In genomic region chr12:121800694-121801600, GRCh38 we compare ENCODE assay signal across 1 cellular context.
TF ChIP-seq lines count a peak whose summit lies in the region.

No MANE protein-coding gene starts in this region.

TF ChIP-seq in K562, 482 proteins besides CTCF, POLR2A, EP300 and RAD21 (continued from another document and continues in another):
- TF ChIP-seq MGA (IDR thresholded peaks at IDR 0.05) (peak; percentile 33), PCBP1 (IDR thresholded peaks at IDR 0.05; ENCODE audit: low read depth, low read length, poor library complexity, severe bottlenecking) (no peak), GTF2B (IDR thresholded peaks at IDR 0.05; ENCODE audit: extremely low read depth, insufficient read length) (no peak), KDM5B (IDR thresholded peaks at IDR 0.05; ENCODE audit: insufficient replicate concordance, low read depth, low read length) (peak; percentile 49), ZNF79 (CRISPR knock-in tag; IDR thresholded peaks at IDR 0.05; ENCODE audit: low read depth) (0 out of 2 replicates have a peak, but pooled peaks have one; percentile 10), MTA3 (IDR thresholded peaks at IDR 0.05; ENCODE audit: borderline replicate concordance) (peak; percentile 62; the same call in 1 of the 2 replicates), ZNF354B (CRISPR knock-in tag; IDR thresholded peaks at IDR 0.05) (no peak), CCNT2 (IDR thresholded peaks at IDR 0.05; ENCODE audit: borderline replicate concordance, extremely low read depth, insufficient read length, low read depth, low read length) (peak; percentile 64), AFF1 (IDR thresholded peaks at IDR 0.05; ENCODE audit: low read depth in 1 of 2, partially characterized antibody in 2 of 2) (peak in 1 of 2 experiments; percentile 33), HIVEP1 (CRISPR knock-in tag; IDR thresholded peaks at IDR 0.05) (peak; percentile 2; the same call in 1 of the 2 replicates), FOXK2 (conservative IDR thresholded peaks at IDR 0.05 in 1 of 2, IDR thresholded peaks at IDR 0.05 in 1 of 2; ENCODE audit: low read depth in 2 of 2) (0 out of 4 replicates have a peak, but pooled peaks of 1 of the 2 experiments have one; percentile 27), TAF7 (tag; IDR thresholded peaks at IDR 0.05) (peak; percentile 65; the same call in 1 of the 2 replicates), ZNF707 (CRISPR knock-in tag; conservative IDR thresholded peaks at IDR 0.05) (0 out of 2 replicates have a peak, but pooled peaks have one; percentile 14), NFE2L1 (tag; IDR thresholded peaks at IDR 0.05; ENCODE audit: borderline replicate concordance, low read depth) (peak; percentile 60; the same call in 1 of the 2 replicates), MYC (IDR thresholded peaks at IDR 0.05; ENCODE audit: low read depth, low read length) (peak; percentile 65), MYC (CRISPR knock-in tag; IDR thresholded peaks at IDR 0.05; ENCODE audit: borderline replicate concordance, low read depth) (peak; percentile 53; the same call in 1 of the 2 replicates), ZNF398 (CRISPR knock-in tag; IDR thresholded peaks at IDR 0.05) (no peak), TSC22D4 (tag; IDR thresholded peaks at IDR 0.05) (no peak), RUNX1 (IDR thresholded peaks at IDR 0.05; ENCODE audit: low read depth) (no peak), ZNF583 (CRISPR knock-in tag; IDR thresholded peaks at IDR 0.05) (0 out of 2 replicates have a peak, but pooled peaks have one; percentile 67), REST (CRISPR knock-in tag; IDR thresholded peaks at IDR 0.05; ENCODE audit: low read depth) (peak; percentile 28; the same call in 1 of the 2 replicates), BRD9 (IDR thresholded peaks at IDR 0.05; ENCODE audit: low read depth, partially characterized antibody) (peak; percentile 69), TCF15 (CRISPR knock-in tag; IDR thresholded peaks at IDR 0.05) (no peak), MAX (CRISPR knock-in tag; IDR thresholded peaks at IDR 0.05) (no peak; the same call in 1 of the 2 replicates), RBM14 (IDR thresholded peaks at IDR 0.05; ENCODE audit: borderline replicate concordance, insufficient read depth, low read depth, low read length) (0 out of 2 replicates have a peak, but pooled peaks have one; percentile 95), ZBED1 (IDR thresholded peaks at IDR 0.05) (peak; percentile 64; the same call in 1 of the 2 replicates), CBX5 (IDR thresholded peaks at IDR 0.05; ENCODE audit: borderline replicate concordance, low read depth) (no peak), LCOR (CRISPR knock-in tag; IDR thresholded peaks at IDR 0.05) (peak; percentile 20; the same call in 1 of the 2 replicates)
